Comparison of ENCODE assay signal across 22 cellular contexts in the genomic region with DNA sequence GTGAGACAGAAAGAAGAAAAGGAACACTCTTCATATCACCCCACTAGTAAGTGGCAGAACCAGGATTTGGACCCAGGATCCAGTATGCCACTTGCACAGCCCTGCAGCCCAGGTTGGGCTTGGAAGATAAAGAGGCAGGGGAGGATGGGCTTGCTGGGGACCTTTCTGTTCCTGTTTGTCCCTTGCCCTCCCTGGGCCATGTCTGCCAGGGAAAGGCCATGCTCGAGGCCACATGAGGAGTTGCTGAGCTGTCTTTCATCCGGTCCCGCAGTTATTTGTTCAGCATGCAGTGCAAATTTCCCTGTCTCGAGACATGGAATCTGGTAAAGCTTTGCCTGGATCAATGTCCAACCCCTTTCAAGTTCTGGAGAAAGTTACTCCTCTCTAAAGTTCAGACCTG.
"Had no signal": no experiment of that assay in that cellular context is flagged by ENCODE, and none has a peak within 500 bp of the region (broad histone marks: within the 10 kb centered on the region; RNA-seq: fewer than 3 reads in every experiment).

No MANE protein-coding gene starts in this region.

- H3K9me3 ChIP-seq: ascending aorta had no signal

- H3K27me3 ChIP-seq: ascending aorta had no signal

- H3K4me1 ChIP-seq: ascending aorta had no signal

- H3K4me3 ChIP-seq: ascending aorta had no signal

- ATAC-seq: activated naive CD4-positive, alpha-beta T cell treated with anti-CD3 and anti-CD28 coated beads, Interleukin-2, amount 50 U/mL, for 72 hours; activated naive CD8-positive, alpha-beta T cell treated with anti-CD3 and anti-CD28 coated beads, Interleukin-2, amount 50 U/mL, for 24 hours; activated T-cell treated with anti-CD3 and anti-CD28 coated beads, Interleukin-2, amount 50 U/mL, for 4 hours; PC-3 had no signal

- DNase-seq: activated B cell treated with CpG ODN at 0.5 μM for 24 hours; activated CD4-positive, alpha-beta T cell treated with anti-CD3 and anti-CD28 coated beads for 1 hour; activated CD4-positive, alpha-beta T cell treated with anti-CD3 and anti-CD28 coated beads, Interleukin-2, amount 10 ng/mL, durations not matched to agents 24 days and 14 days; activated CD4-positive, alpha-beta T cell treated with anti-CD3 and anti-CD28 coated beads, Interleukin-2, amount 50 U/mL, for 48 hours; activated effector memory CD4-positive, alpha-beta T cell treated with anti-CD3 and anti-CD28 coated beads, Interleukin-2, amount 50 U/mL, for 16 hours; activated naive CD4-positive, alpha-beta T cell treated with Interleukin-2 at 50 U/mL for 16 hours; activated naive CD8-positive, alpha-beta T cell treated with anti-CD3 and anti-CD28 coated beads, Interleukin-2, amount 50 U/mL, for 24 hours; activated T-cell treated with anti-CD3 and anti-CD28 coated beads, Interleukin-2, amount 50 U/mL, for 4 hours; amniotic stem cell; Kasumi-1; KBM-7; NCI-H1436 treated with DMSO at 0.1 percent for 48 hours; NCI-H187; NCI-H2171; NCI-H2227 treated with DMSO at 0.1 percent for 48 hours; NCI-H748 treated with DMSO at 0.1 percent for 48 hours; PC-3; SHP77 had no signal

- H3K4me3 Mint-ChIP-seq: activated B cell treated with CpG ODN at 0.5 μM for 24 hours; activated CD4-positive, alpha-beta T cell treated with anti-CD3 and anti-CD28 coated beads, Interleukin-2, amount 10 ng/mL, durations not matched to agents 24 days and 14 days; activated naive CD8-positive, alpha-beta T cell treated with anti-CD3 and anti-CD28 coated beads, Interleukin-2, amount 50 U/mL, for 24 hours; activated T-cell treated with anti-CD3 and anti-CD28 coated beads, Interleukin-2, amount 50 U/mL, for 4 hours; brain; T-helper 1 cell treated with Interleukin-12 subunit alpha and Interleukin-12 subunit beta and Interleukin-4 antibody, amounts not matched to agents 30 μg/mL and 1 μg/mL, for 36 hours had no signal

- H3K36me3 ChIP-seq: ascending aorta had no signal

- H3K36me3 Mint-ChIP-seq: activated naive CD4-positive, alpha-beta T cell treated with anti-CD3 and anti-CD28 coated beads, Interleukin-2, amount 50 U/mL, for 72 hours; brain had no signal

- H3K9me3 Mint-ChIP-seq: activated B cell treated with CpG ODN at 0.5 μM for 24 hours; activated CD4-positive, alpha-beta T cell treated with anti-CD3 and anti-CD28 coated beads, Interleukin-2, amount 10 ng/mL, durations not matched to agents 24 days and 14 days; activated naive CD4-positive, alpha-beta T cell treated with anti-CD3 and anti-CD28 coated beads, Interleukin-2, amount 50 U/mL, for 72 hours; activated naive CD8-positive, alpha-beta T cell treated with anti-CD3 and anti-CD28 coated beads, Interleukin-2, amount 50 U/mL, for 24 hours; activated T-cell treated with anti-CD3 and anti-CD28 coated beads, Interleukin-2, amount 50 U/mL, for 4 hours; brain; T-helper 1 cell treated with Interleukin-12 subunit alpha and Interleukin-12 subunit beta and Interleukin-4 antibody, amounts not matched to agents 30 μg/mL and 1 μg/mL, for 36 hours had no signal

- H3K4me1 Mint-ChIP-seq: activated B cell treated with CpG ODN at 0.5 μM for 24 hours; activated CD4-positive, alpha-beta T cell treated with anti-CD3 and anti-CD28 coated beads, Interleukin-2, amount 10 ng/mL, durations not matched to agents 24 days and 14 days; activated naive CD8-positive, alpha-beta T cell treated with anti-CD3 and anti-CD28 coated beads, Interleukin-2, amount 50 U/mL, for 24 hours had no signal

- H3K27me3 Mint-ChIP-seq: activated B cell treated with CpG ODN at 0.5 μM for 24 hours; activated CD4-positive, alpha-beta T cell treated with anti-CD3 and anti-CD28 coated beads, Interleukin-2, amount 10 ng/mL, durations not matched to agents 24 days and 14 days; brain had no signal

- H3K27ac Mint-ChIP-seq: activated B cell treated with CpG ODN at 0.5 μM for 24 hours; activated CD4-positive, alpha-beta T cell treated with anti-CD3 and anti-CD28 coated beads, Interleukin-2, amount 10 ng/mL, durations not matched to agents 24 days and 14 days; activated naive CD4-positive, alpha-beta T cell treated with anti-CD3 and anti-CD28 coated beads, Interleukin-2, amount 50 U/mL, for 72 hours; activated naive CD8-positive, alpha-beta T cell treated with anti-CD3 and anti-CD28 coated beads, Interleukin-2, amount 50 U/mL, for 24 hours; T-helper 1 cell treated with Interleukin-12 subunit alpha and Interleukin-12 subunit beta and Interleukin-4 antibody, amounts not matched to agents 30 μg/mL and 1 μg/mL, for 36 hours had no signal

- H3K27ac ChIP-seq: ascending aorta had no signal
